Comparison of ENCODE assay signal across 26 cellular contexts in genomic region chr14:54047645-54048308, GRCh38.
"Had no signal": no experiment of that assay in that cellular context is flagged by ENCODE, and none has a peak within 500 bp of the region (broad histone marks: within the 10 kb centered on the region; RNA-seq: fewer than 3 reads in every experiment).

No MANE protein-coding gene starts in this region.

- H3K4me1 Mint-ChIP-seq: naive thymus-derived CD8-positive, alpha-beta T cell; stimulated activated naive B cell treated with anti-CD40 and anti-IgM and Interleukin-4, amounts not matched to agents 10 μg/mL and 1 μg/mL and 100 μg/mL, for 72 hours had no signal

- ATAC-seq: foreskin keratinocyte; gastroesophageal sphincter; heart left ventricle; left lung; naive thymus-derived CD8-positive, alpha-beta T cell; psoas muscle; right cardiac atrium; stimulated activated naive B cell treated with anti-CD40 and anti-IgM and Interleukin-4, amounts not matched to agents 10 μg/mL and 1 μg/mL and 100 μg/mL, for 72 hours had no signal

- H3K27me3 Mint-ChIP-seq: dendritic cell treated with granulocyte-macrophage colony-stimulating factor and Interleukin-4, amounts not matched to agents 40 ng/mL and 50 ng/mL, for 4 days; stimulated activated naive B cell treated with anti-CD40 and anti-IgM and Interleukin-4, amounts not matched to agents 10 μg/mL and 1 μg/mL and 100 μg/mL, for 72 hours; stimulated activated naive CD8-positive, alpha-beta T cell treated with anti-CD3 and anti-CD28 coated beads, Interleukin-15, Interleukin-2, amounts not matched to agents 100 ng/mL and 50 ng/mL, for 24 hours had no signal

- H3K4me3 ChIP-seq: esophagus muscularis mucosa, gastroesophageal sphincter, heart left ventricle, hepatocyte, left lung, ovary, psoas muscle, skin epidermis, spleen, thoracic aorta, tibial nerve, upper lobe of left lung had no signal

- H3K9me3 Mint-ChIP-seq: nephron progenitor cell; stimulated activated naive CD8-positive, alpha-beta T cell treated with anti-CD3 and anti-CD28 coated beads, Interleukin-15, Interleukin-2, amounts not matched to agents 100 ng/mL and 50 ng/mL, for 24 hours had no signal

- H3K4me3 Mint-ChIP-seq: dendritic cell treated with granulocyte-macrophage colony-stimulating factor and Interleukin-4, amounts not matched to agents 40 ng/mL and 50 ng/mL, for 4 days; naive thymus-derived CD8-positive, alpha-beta T cell; nephron progenitor cell; stimulated activated naive B cell treated with anti-CD40 and anti-IgM and Interleukin-4, amounts not matched to agents 10 μg/mL and 1 μg/mL and 100 μg/mL, for 72 hours; stimulated activated naive CD8-positive, alpha-beta T cell treated with anti-CD3 and anti-CD28 coated beads, Interleukin-15, Interleukin-2, amounts not matched to agents 100 ng/mL and 50 ng/mL, for 24 hours had no signal

- H3K4me1 ChIP-seq: esophagus muscularis mucosa, gastroesophageal sphincter, heart left ventricle, left lung, psoas muscle, spleen, tibial nerve had no signal

- H2AFZ ChIP-seq: hepatocyte had no signal

- H3K4me2 ChIP-seq: hepatocyte had no signal

- H3K79me2 ChIP-seq: hepatocyte had no signal

- H3K27ac Mint-ChIP-seq: dendritic cell treated with granulocyte-macrophage colony-stimulating factor and Interleukin-4, amounts not matched to agents 40 ng/mL and 50 ng/mL, for 4 days; naive thymus-derived CD8-positive, alpha-beta T cell; nephron progenitor cell; stimulated activated naive B cell treated with anti-CD40 and anti-IgM and Interleukin-4, amounts not matched to agents 10 μg/mL and 1 μg/mL and 100 μg/mL, for 72 hours; stimulated activated naive CD8-positive, alpha-beta T cell treated with anti-CD3 and anti-CD28 coated beads, Interleukin-15, Interleukin-2, amounts not matched to agents 100 ng/mL and 50 ng/mL, for 24 hours had no signal

- H3K27me3 ChIP-seq: esophagus muscularis mucosa, gastroesophageal sphincter, heart left ventricle, hepatocyte, left lung, ovary, spleen, tibial nerve, upper lobe of left lung had no signal

- H3K27ac ChIP-seq: esophagus muscularis mucosa, foreskin keratinocyte, gastroesophageal sphincter, heart left ventricle, hepatocyte, left lung, ovary, psoas muscle, skin epidermis, spleen, thoracic aorta, tibial nerve, upper lobe of left lung had no signal

- H3K9me3 ChIP-seq: esophagus muscularis mucosa, gastroesophageal sphincter, heart left ventricle, left lung, ovary, psoas muscle, spleen, thoracic aorta, tibial nerve, upper lobe of left lung had no signal

- H3K36me3 ChIP-seq: esophagus muscularis mucosa, gastroesophageal sphincter, heart left ventricle, left lung, ovary, spleen, thoracic aorta, tibial nerve, upper lobe of left lung had no signal

- DNase-seq: effector CD8-positive, alpha-beta T cell; foreskin keratinocyte; heart left ventricle; kidney; mesendoderm; midbrain; naive thymus-derived CD8-positive, alpha-beta T cell; nephron progenitor cell; nucleus accumbens; ovary; posterior cingulate gyrus; psoas muscle; spleen; stimulated activated CD4-positive, alpha-beta T cell treated with anti-CD3 and anti-CD28 coated beads, Interleukin-4, amount 100 ng/mL, for 4 hours; stimulated activated naive B cell treated with anti-CD40 and anti-IgM and Interleukin-4, amounts not matched to agents 10 μg/mL and 1 μg/mL and 100 μg/mL, for 72 hours had no signal

- H3K36me3 Mint-ChIP-seq: naive thymus-derived CD8-positive, alpha-beta T cell; stimulated activated naive B cell treated with anti-CD40 and anti-IgM and Interleukin-4, amounts not matched to agents 10 μg/mL and 1 μg/mL and 100 μg/mL, for 72 hours had no signal
